In genomic region chr7:101362334-101363195, GRCh38 we compare ENCODE assay signal across 8 cellular contexts. TPM values are rescaled to one million over a fixed set of nuclear protein-coding genes. Genes with fewer than 3 reads are reported as not detected.
A peak's percentile ranks its signal among the peaks of the same experiment; 100 is the strongest.
DNase-seq lines count a peak whose midpoint lies in the region; ATAC-seq, FAIRE-seq and TF ChIP-seq lines count a peak whose summit lies in the region.

COL26A1 (plus strand) TSS chr7:101362875; CDS start chr7:101363033, 158 bp downstream.

- peaks cover 3% of the 10 kb centered on the region for H3K4me1 ChIP-seq in adipocyte (ENCODE audit: control insufficient read depth, insufficient read depth, low read length)
- no peaks in the 10 kb centered on the region for H3K4me1 ChIP-seq in small intestine (ENCODE audit: control insufficient read depth in 2 of 2, insufficient read depth in 1 of 2, low read depth in 1 of 2, low read length in 1 of 2)

- WGBS in small intestine, 3 donors = 10 to 11% (median 11%) methylated on average over 70 to 76 of the region's 76 CpGs

- TF ChIP-seq CTCF in AG04449 (IDR thresholded peaks at IDR 0.05; ENCODE audit: insufficient read depth, low read length, missing control alignments) (no peak), retinal pigment epithelial cell (conservative IDR thresholded peaks at IDR 0.05; ENCODE audit: low read depth, low read length) (no peak)

- H3K4me3 ChIP-seq in AG04449 (ENCODE audit: low read depth, low read length) (peak within 1 kb of the TSS; percentile 36), adipocyte (ENCODE audit: low read length) (peak within 1 kb of the TSS; percentile 41), retinal pigment epithelial cell (ENCODE audit: low read length) (peak within 1 kb of the TSS; percentile 52), small intestine (ENCODE audit: low read depth in 1 of 2, low read length in 2 of 2) (peak within 1 kb of the TSS in 1 of 2 donors; percentile 27)

- no peaks in the 10 kb centered on the region for H3K36me3 ChIP-seq in adipocyte (ENCODE audit: control insufficient read depth, insufficient read depth, low read length, severe bottlenecking)
- no peaks in the 10 kb centered on the region for H3K36me3 ChIP-seq in small intestine (ENCODE audit: control insufficient read depth in 2 of 2, insufficient read depth in 2 of 2, low read length in 2 of 2)

- ATAC-seq in GM21825 (IDR thresholded peaks at IDR 0.05; ENCODE audit: unreplicated experiment) = no peak

- H3K27me3 ChIP-seq in adipocyte (replicated peaks; ENCODE audit: control insufficient read depth, insufficient read depth, low read length) = peaks cover 42% of the 10 kb centered on the region
- H3K27me3 ChIP-seq in small intestine (ENCODE audit: control insufficient read depth in 2 of 2, insufficient read depth in 2 of 2, low read length in 2 of 2) = peaks cover 0 to 15% of the 10 kb centered on the region in 2 donors

- no peak for DNase-seq in AG04449 (ENCODE audit: low read depth, low spot score)
- peak; percentile 58 for DNase-seq in HEK293T (ENCODE audit: extremely low spot score)
- peak; percentile 61 for DNase-seq in adipocyte (ENCODE audit: low read depth)
- peak; percentile 47 for DNase-seq in hepatic stellate cell (ENCODE audit: low spot score)
- DNase-seq in retinal pigment epithelial cell (ENCODE audit: low read depth) = no peak
- DNase-seq in small intestine = no peak
- no peak for DNase-seq in globus pallidus (ENCODE audit: low spot score)

- POLR2A ChIA-PET in AG04449 (lab: Yijun Ruan, JAX) = no interaction called here
- POLR2A ChIA-PET in HEK293T (lab: Yijun Ruan, JAX) = interaction anchor here (0.6 to 1.1 kb wide), 2 partner anchors 41 to 75 kb away, joined by 3 to 4 read pairs; partner anchors contain the start of gene IFT22

- no peak within 1 kb of the TSS for H3K27ac ChIP-seq in small intestine (ENCODE audit: low read depth in 1 of 2, low read length in 1 of 2)

- CTCF ChIA-PET in AG04449 (lab: Yijun Ruan, JAX) (interaction anchor here (0.6 to 6.1 kb wide), 19 partner anchors 10 to 176 kb away, joined by 3 to 64 read pairs (median 4); partner anchors contain the start of gene IFT22), HEK293T (lab: Yijun Ruan, JAX) (interaction anchor here (0.6 to 1.9 kb wide), 2 partner anchors 49 to 55 kb away, joined by 3 to 9 read pairs; no protein-coding TSS in a partner anchor)

- H3K9ac ChIP-seq in adipocyte (ENCODE audit: low read length) = no peak within 1 kb of the TSS

- no peak for FAIRE-seq in small intestine (lab: Jason Lieb, UNC)

- H3K9me3 ChIP-seq in adipocyte (ENCODE audit: control insufficient read depth, low read length) (peaks cover 1% of the 10 kb centered on the region), small intestine (ENCODE audit: control insufficient read depth, low read depth) (no peaks in the 10 kb centered on the region)

TF ChIP-seq in HEK293T, 16 proteins besides CTCF, POLR2A, EP300 and RAD21:
- TF ChIP-seq L3MBTL2 (conservative IDR thresholded peaks at IDR 0.05) (peak; percentile 79), SP1 (IDR thresholded peaks at IDR 0.05) (no peak)
TF ChIP-seq in HEK293T: peak in this region for 1.

RNA-seq across cellular contexts. Expression of gene COL26A1, which starts in this region (rescaled TPM):
- polyA plus RNA-seq in small intestine = under 1 TPM in 1 of 3 donors, not detected in 2; 0.10 TPM

Comparison
In these comparisons a context has a peak if more than half of its experiments do, and no peak if none do; other contexts are left out.
1. DNase-seq: peak in HEK293T (single experiment), adipocyte (single experiment) and hepatic stellate cell (single experiment); none in AG04449 (single experiment), retinal pigment epithelial cell (single experiment), small intestine (single experiment) and globus pallidus (single experiment).